In genomic region chr5:138752341-138752950, GRCh38 we compare ENCODE assay signal across 8 cellular contexts. TPM values are rescaled to one million over a fixed set of nuclear protein-coding genes. Genes with fewer than 3 reads are reported as not detected.
DNase-seq lines count a peak whose midpoint lies in the region; ATAC-seq and TF ChIP-seq lines count a peak whose summit lies in the region.

No MANE protein-coding gene starts in this region.

- H3K4me3 Mint-ChIP-seq in chondrocyte (ENCODE audit: unreplicated experiment) (peak overlapping the region; percentile 67), memory B cell (peak overlapping the region; percentile 90)

- no peaks in the 10 kb centered on the region for H3K36me3 ChIP-seq in uterus

- intact Hi-C loops in uterus (cut with DNase I; ENCODE audit: low total_unique reads), result loop anchor here (5.0 kb wide), 1 partner anchor 175 kb away; the partner anchor contains the start of gene HSPA9

- H3K9me3 ChIP-seq in uterus, result no peaks in the 10 kb centered on the region

- ATAC-seq in memory B cell (ENCODE audit: low read depth) (peak; percentile 23), HG02798 (IDR thresholded peaks at IDR 0.05; ENCODE audit: poor library complexity, unreplicated experiment) (no peak)

- H3K4me3 ChIP-seq in GM08714 (ENCODE audit: low read length) (peak overlapping the region; percentile 71), uterus (peak overlapping the region; percentile 87 to 94)

- H3K9me3 Mint-ChIP-seq in chondrocyte (ENCODE audit: low read depth), result no peaks in the 10 kb centered on the region
- H3K9me3 Mint-ChIP-seq in memory B cell, result no peaks in the 10 kb centered on the region

- TF ChIP-seq CTCF in chondrocyte (IDR thresholded peaks at IDR 0.05), result peak; percentile 50
- TF ChIP-seq CTCF in uterus (IDR thresholded peaks at IDR 0.05), result peak in 1 of 4 experiments; percentile 5

- TF ChIP-seq POLR2A in uterus (IDR thresholded peaks at IDR 0.05), result no peak

- DNase-seq in NCI-H2196 treated with DMSO at 0.1 percent for 48 hours (lab: John Stamatoyannopoulos, UW; ENCODE audit: unreplicated experiment), result peak; percentile 16
- no peak for DNase-seq in chondrocyte (ENCODE audit: low spot score)
- DNase-seq in memory B cell (ENCODE audit: low spot score in 2 of 2), result no peak
- DNase-seq in uterus, result peak; percentile 21 to 37
- no peak for DNase-seq in activated CD4-positive, CD25-positive, alpha-beta regulatory T cell (lab: John Stamatoyannopoulos, UW)
- no peak for DNase-seq in COR-L47 (lab: John Stamatoyannopoulos, UW)

- H3K36me3 Mint-ChIP-seq in chondrocyte (ENCODE audit: low read depth) (peaks cover 11% of the 10 kb centered on the region), memory B cell (peaks cover 9% of the 10 kb centered on the region)

- H3K27ac Mint-ChIP-seq in chondrocyte (ENCODE audit: unreplicated experiment) (peak overlapping the region; percentile 69), memory B cell (peak overlapping the region; percentile 45)

- H3K4me1 Mint-ChIP-seq in chondrocyte (ENCODE audit: low read depth) (peaks cover 45% of the 10 kb centered on the region), memory B cell (peaks cover 29% of the 10 kb centered on the region)

- H3K27me3 ChIP-seq in uterus, result no peaks in the 10 kb centered on the region

- H3K27me3 Mint-ChIP-seq in chondrocyte (ENCODE audit: low read depth), result no peaks in the 10 kb centered on the region
- H3K27me3 Mint-ChIP-seq in memory B cell, result no peaks in the 10 kb centered on the region

- peak overlapping the region; percentile 98 to 99 for H3K27ac ChIP-seq in uterus

- peaks cover 5 to 14% of the 10 kb centered on the region in 2 donors for H3K4me1 ChIP-seq in uterus

RNA-seq across cellular contexts. Expression of gene CTNNA1, which starts 0.8 kb away (rescaled TPM):
- total RNA-seq in chondrocyte, result 326 to 397 TPM (median 393 TPM) in 3 replicates
- total RNA-seq in uterus, result 100 to 1,000 TPM; 140 to 752 (median 389) TPM

Comparison
In these comparisons a context has a peak if more than half of its experiments do, and no peak if none do; other contexts are left out.
1. DNase-seq: peak in NCI-H2196 treated with DMSO at 0.1 percent for 48 hours (single experiment) and uterus (2 of 2); none in chondrocyte (single experiment), memory B cell (0 of 2), activated CD4-positive, CD25-positive, alpha-beta regulatory T cell (0 of 4) and COR-L47 (single experiment).